7 cellular contexts compared by ENCODE assay signal in the genomic region with DNA sequence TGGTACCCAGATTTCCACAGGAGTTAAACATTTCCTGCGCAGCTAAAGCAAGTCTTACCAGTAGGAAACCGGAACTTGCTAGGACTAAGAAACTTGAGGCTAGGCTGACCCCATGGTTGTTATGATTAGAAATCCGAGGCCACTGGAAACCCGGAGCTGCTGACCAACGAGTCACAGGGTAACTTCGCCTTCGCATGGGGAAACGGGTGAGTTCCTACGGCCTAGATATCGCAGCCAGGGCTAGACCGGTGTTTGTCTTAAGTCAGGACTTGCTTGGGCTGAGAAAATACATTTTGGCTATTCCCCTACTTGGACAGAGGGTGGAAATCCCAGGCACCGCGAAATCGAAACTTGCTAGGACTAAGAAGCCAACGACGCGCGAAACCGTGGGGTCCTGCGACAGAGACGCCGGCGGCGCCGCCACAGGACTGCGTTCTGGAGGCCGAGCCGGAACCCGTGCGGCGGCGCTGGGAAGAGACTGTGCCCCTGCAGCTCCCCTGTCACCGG. TPM values are rescaled to one million over a fixed set of nuclear protein-coding genes. Genes with fewer than 3 reads are reported as not detected.
DNase-seq lines count a peak whose midpoint lies in the region; TF ChIP-seq lines count a peak whose summit lies in the region.

No MANE protein-coding gene starts in this region.

- peak overlapping the region; percentile 53 for H3K18ac ChIP-seq in H9 (ENCODE audit: insufficient read length, low read depth, low read length)

- H3K9me3 Mint-ChIP-seq in H9 = no peaks in the 10 kb centered on the region; a peak in 1 of 5 replicates

- H3K36me3 Mint-ChIP-seq in H9 (ENCODE audit: insufficient read depth in 1 of 3, low read depth in 3 of 3) = no peaks in the 10 kb centered on the region

- H2BK20ac ChIP-seq in H9 (ENCODE audit: low read depth, low read length, poor library complexity, severe bottlenecking) = no peak overlapping the region

- no peak overlapping the region for H2AFZ ChIP-seq in H9 (ENCODE audit: low read length)

- H3K4me3 ChIP-seq in GM12875 (ENCODE audit: low read depth, low read length) (peak overlapping the region; percentile 76), choroid plexus epithelial cell (ENCODE audit: low read depth, low read length) (peak overlapping the region; percentile 81)

- H3K4me1 Mint-ChIP-seq in H9 = peaks cover 46 to 53% of the 10 kb centered on the region in 2 experiments

- no peaks in the 10 kb centered on the region for H3K9me3 ChIP-seq in H9 (ENCODE audit: control insufficient read depth, low read depth, low read length)

- no peak overlapping the region for H3K9ac ChIP-seq in H9 (ENCODE audit: extremely low read depth, insufficient read length, low read length)

- H3T11ph ChIP-seq in H9 (ENCODE audit: low read length) = no peak overlapping the region

- H4K5ac ChIP-seq in H9 (ENCODE audit: insufficient read length, low read depth, low read length) = no peak overlapping the region

- peaks cover 93% of the 10 kb centered on the region for H3K27me3 Mint-ChIP-seq in H9 (ENCODE audit: low read depth)

- DNase-seq in H9 (no peak), M059J (ENCODE audit: low read depth) (peak; percentile 91), SW 1271 (lab: John Stamatoyannopoulos, UW) (peak; percentile 82 to 91), choroid plexus epithelial cell (ENCODE audit: low read depth) (peak; percentile 96), left kidney (ENCODE audit: low read depth, low spot score) (peak; percentile 77)
- DNase-seq in stimulated activated CD4-positive, alpha-beta T cell treated with anti-CD3 and anti-CD28 coated beads, TNF-alpha, amount 100 ng/mL, for 4 hours (ENCODE audit: low read depth in 3 of 3) = peak in 2 of 3 experiments; percentile 46 to 50

- H4K91ac ChIP-seq in H9 (ENCODE audit: insufficient read length, low read depth, low read length) = no peak overlapping the region

- no peak overlapping the region for H2AK5ac ChIP-seq in H9 (ENCODE audit: insufficient read length, low read length)

- H3K56ac ChIP-seq in H9 (ENCODE audit: insufficient read length, low read depth, low read length) = no peak overlapping the region

- H2BK12ac ChIP-seq in H9 (ENCODE audit: insufficient read length, low read depth, low read length) = no peak overlapping the region

- no peak overlapping the region for H4K8ac ChIP-seq in H9 (replicated peaks; ENCODE audit: insufficient read length, low read depth, low read length)

- H3K79me2 ChIP-seq in H9 (ENCODE audit: insufficient read depth, low read length) = no peaks in the 10 kb centered on the region

- no peak overlapping the region for H2BK5ac ChIP-seq in H9 (ENCODE audit: insufficient read length, low read length)

- no peak overlapping the region for H3K27ac ChIP-seq in H9 (ENCODE audit: insufficient read length, low read depth, low read length)

- no peak overlapping the region for H2BK120ac ChIP-seq in H9 (ENCODE audit: low read depth, low read length, poor library complexity, severe bottlenecking)

- H3K4me1 ChIP-seq in H9 (ENCODE audit: insufficient read depth, low read length) = peaks cover 7% of the 10 kb centered on the region

- no peaks in the 10 kb centered on the region for H4K20me1 ChIP-seq in H9 (ENCODE audit: control insufficient read depth, insufficient read depth, insufficient read length)

- H3K79me1 ChIP-seq in H9 (ENCODE audit: insufficient read depth, low read depth, low read length, poor library complexity, severe bottlenecking) = no peaks in the 10 kb centered on the region

- no peak overlapping the region for H3K4ac ChIP-seq in H9 (ENCODE audit: low read depth, low read length)

- peak overlapping the region; percentile 96 for H3K4me2 ChIP-seq in H9 (ENCODE audit: insufficient read depth, insufficient read length, low read length)

- peaks cover 78% of the 10 kb centered on the region for H3K27me3 ChIP-seq in H9 (ENCODE audit: insufficient read depth, low read length)

- H3K4me3 Mint-ChIP-seq in H9 = peak overlapping the region; percentile 56 to 75

- peaks cover 16% of the 10 kb centered on the region for H3K23me2 ChIP-seq in H9 (ENCODE audit: insufficient read length, low read depth, low read length, poor library complexity, severe bottlenecking)

- TF ChIP-seq CTCF in GM12875 (IDR thresholded peaks at IDR 0.05; ENCODE audit: borderline replicate concordance, insufficient read depth, low read depth, low read length) (no peak), H9 (conservative IDR thresholded peaks at IDR 0.05) (no peak), choroid plexus epithelial cell (conservative IDR thresholded peaks at IDR 0.05; ENCODE audit: low read depth, low read length) (no peak)

- no peak overlapping the region for H2BK15ac ChIP-seq in H9 (ENCODE audit: low read depth, low read length)

- H3K27ac Mint-ChIP-seq in H9 = no peak overlapping the region

- no peak overlapping the region; the same call in 1 of the 2 replicates for H3K14ac ChIP-seq in H9 (ENCODE audit: insufficient read depth, low read length)

- no CpG with 5 or more reads among the region's 33 CpGs for WGBS in H9 (ENCODE audit: extremely low coverage, insufficient read length, low lambda C conversion rate)

- H3K23ac ChIP-seq in H9 (ENCODE audit: insufficient read length, low read depth, low read length) = no peak overlapping the region

RNA-seq across cellular contexts. Expression of a gene that starts 1.6 kb away (rescaled TPM):
- 0.20 and 0.22 TPM in 2 replicates for total RNA-seq in H9 (2021)
- total RNA-seq in M059J (2014; rRNA removed; shearing (Covaris generic)) = 0.25 and 1.4 TPM in 2 replicates
